ENCODE assay signal across 8 cellular contexts in the genomic region with DNA sequence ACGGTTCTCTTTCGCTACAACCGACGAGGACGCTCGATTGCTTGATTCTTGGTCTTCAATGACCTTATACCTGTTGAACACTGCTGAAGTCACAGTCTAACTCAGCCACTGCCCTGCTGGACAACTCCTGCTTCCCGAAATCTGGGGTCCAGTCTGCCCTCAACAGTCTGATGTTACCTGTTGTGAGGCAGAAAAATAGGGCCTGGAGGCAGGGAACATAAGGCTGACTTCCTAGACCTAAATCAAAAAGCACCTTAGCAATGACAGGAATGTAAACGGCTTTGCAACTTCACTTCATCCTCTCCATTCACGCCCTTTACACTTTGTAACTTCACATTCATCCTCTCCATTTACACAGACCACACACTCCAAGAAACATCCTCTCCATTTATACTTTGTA. TPM values are rescaled to one million over a fixed set of nuclear protein-coding genes. Genes with fewer than 3 reads are reported as not detected.
DNase-seq lines count a peak whose midpoint lies in the region; ATAC-seq and TF ChIP-seq lines count a peak whose summit lies in the region.

No MANE protein-coding gene starts in this region.

- intact Hi-C loops in Panc1 (cut with micrococcal nuclease; ENCODE audit: unreplicated experiment): no loop called here

- no peaks in the 10 kb centered on the region for H3K27me3 Mint-ChIP-seq in osteocyte (ENCODE audit: unreplicated experiment)

- no peak overlapping the region for H3K27ac ChIP-seq in DOHH2 (ENCODE audit: low read depth, low read length)
- peak overlapping the region; percentile 55 for H3K27ac ChIP-seq in Panc1 (ENCODE audit: low read length)
- H3K27ac ChIP-seq in epithelial cell of prostate: peak overlapping the region; percentile 99

- H3K4me3 ChIP-seq in DOHH2 (ENCODE audit: low read length): peak overlapping the region; percentile 75
- H3K4me3 ChIP-seq in Panc1 (ENCODE audit: low read depth in 2 of 2, low read length in 2 of 2): peak overlapping the region; percentile 50 to 74

- no peaks in the 10 kb centered on the region for H3K9me3 Mint-ChIP-seq in osteocyte (ENCODE audit: unreplicated experiment)

- 0 out of 2 replicates have a peak, but pooled peaks have one; percentile 21 for ATAC-seq in Panc1

- H3K36me3 ChIP-seq in DOHH2 (ENCODE audit: control insufficient read depth, low read length): no peaks in the 10 kb centered on the region
- no peaks in the 10 kb centered on the region for H3K36me3 ChIP-seq in Panc1 (ENCODE audit: control insufficient read depth, insufficient read depth, low read length)

- H3K27ac Mint-ChIP-seq in osteocyte (ENCODE audit: unreplicated experiment): peak overlapping the region; percentile 32

- peaks cover 1% of the 10 kb centered on the region for H3K36me3 Mint-ChIP-seq in osteocyte (ENCODE audit: unreplicated experiment)

- peak overlapping the region; percentile 85 for H3K4me3 Mint-ChIP-seq in osteocyte (ENCODE audit: unreplicated experiment)

- DNase-seq in Panc1 (ENCODE audit: low read depth, low spot score) (no peak), epithelial cell of prostate (ENCODE audit: low read depth, low spot score) (no peak), osteocyte (ENCODE audit: extremely low spot score, unreplicated experiment) (no peak), NCI-H226 (no peak), NOMO-1 (lab: John Stamatoyannopoulos, UW; ENCODE audit: unreplicated experiment in 2 of 2) (no peak), kidney glomerular epithelial cell (lab: John Stamatoyannopoulos, UW) (no peak), amygdala (lab: John Stamatoyannopoulos, UW) (no peak)

- H3K4me1 Mint-ChIP-seq in osteocyte (ENCODE audit: unreplicated experiment): peaks cover 35% of the 10 kb centered on the region

- H3K4me1 ChIP-seq in DOHH2 (ENCODE audit: control insufficient read depth, low read length) (peaks cover 40% of the 10 kb centered on the region), Panc1 (ENCODE audit: control insufficient read depth, insufficient read depth, low read length) (peaks cover 14% of the 10 kb centered on the region)

- TF ChIP-seq CTCF in DOHH2 (IDR thresholded peaks at IDR 0.05; ENCODE audit: low read depth, low read length, poor library complexity, severe bottlenecking) (no peak), Panc1 (IDR thresholded peaks at IDR 0.05) (no peak), osteocyte (IDR thresholded peaks at IDR 0.05) (no peak)

- no peaks in the 10 kb centered on the region for H3K9me2 ChIP-seq in DOHH2 (replicated peaks; ENCODE audit: control insufficient read depth, low read length)

- H4K20me1 ChIP-seq in DOHH2 (ENCODE audit: control insufficient read depth, insufficient read depth, low read depth, low read length): no peaks in the 10 kb centered on the region

- peaks cover 5% of the 10 kb centered on the region; the same call in 1 of the 2 replicates for H3K27me3 ChIP-seq in DOHH2 (ENCODE audit: control insufficient read depth, low read length)
- H3K27me3 ChIP-seq in Panc1 (ENCODE audit: control insufficient read depth, insufficient read depth, low read length): no peaks in the 10 kb centered on the region

- H3K9me3 ChIP-seq in DOHH2 (ENCODE audit: control insufficient read depth, insufficient read depth, low read length) (no peaks in the 10 kb centered on the region), Panc1 (ENCODE audit: control insufficient read depth, insufficient read depth, low read depth, low read length) (no peaks in the 10 kb centered on the region)

- POLR2A ChIA-PET in Panc1 (lab: Charles Lee): no interaction called here

- peaks cover 14% of the 10 kb centered on the region for H3K79me2 ChIP-seq in DOHH2 (ENCODE audit: control insufficient read depth, low read length)

- in situ Hi-C loops in Panc1 (cut with HindIII; ENCODE audit: low pct_unique_long_range_greater_than_20kb, low sequenced_read_pairs): no loop called here

- BruUV-seq in Panc1 (replicated peaks; lab: Mats Ljungman, UMichigan): no TSS peak

- CTCF ChIA-PET in Panc1 (lab: Charles Lee): no interaction called here

- H3K4me2 ChIP-seq in DOHH2 (ENCODE audit: low read length): peak overlapping the region; percentile 83

- H3F3A ChIP-seq in DOHH2 (ENCODE audit: control insufficient read depth, insufficient read depth): no peaks in the 10 kb centered on the region

RNA-seq across cellular contexts. Expression of a gene that starts 0.6 kb away (rescaled TPM):
- 24.8 TPM for total RNA-seq in Panc1 (2021; ENCODE audit: unreplicated experiment)
- 47.2 TPM for polyA plus RNA-seq in Panc1 (2012; ENCODE audit: insufficient read length)
- total RNA-seq in osteocyte: 33.8 and 34.5 TPM in 2 replicates

RNA-seq across cellular contexts. Expression of a gene that starts 19.1 kb away (rescaled TPM):
- total RNA-seq in Panc1 (2021; ENCODE audit: unreplicated experiment) (25.0 TPM), osteocyte (14.4 and 15.7 TPM in 2 replicates)
- polyA plus RNA-seq in Panc1 (2012; ENCODE audit: insufficient read length): 31.1 TPM

RNA-seq across cellular contexts. Expression of a gene that starts 47.7 kb away (rescaled TPM):
- 0.44 TPM for total RNA-seq in Panc1 (2021; ENCODE audit: unreplicated experiment)
- polyA plus RNA-seq in Panc1 (2012; ENCODE audit: insufficient read length): 0.58 TPM
- 1.3 and 1.6 TPM in 2 replicates for total RNA-seq in osteocyte
